ENCODE assay signal across 8 cellular contexts in genomic region chr9:129483467-129484324, GRCh38.
DNase-seq lines count a peak whose midpoint lies in the region; ATAC-seq and TF ChIP-seq lines count a peak whose summit lies in the region.

No MANE protein-coding gene starts in this region.

- peak overlapping the region; percentile 86 to 95 (median 94) for H3K9ac ChIP-seq in subcutaneous abdominal adipose tissue (ENCODE audit: low read length in 5 of 5)

- H3K27me3 ChIP-seq in ectodermal cell (ENCODE audit: control insufficient read depth, insufficient read depth, low read length, poor library complexity, severe bottlenecking) (peaks cover 8% of the 10 kb centered on the region), lower lobe of right lung (ENCODE audit: low read depth) (no peaks in the 10 kb centered on the region), subcutaneous abdominal adipose tissue (ENCODE audit: control insufficient read depth in 5 of 5, insufficient read depth in 4 of 5, low read length in 5 of 5) (no peaks in the 10 kb centered on the region)

- TF ChIP-seq CTCF in HEK293 (tag by site-specific recombination; IDR thresholded peaks at IDR 0.05): no peak
- no peak for TF ChIP-seq CTCF in lower lobe of right lung (IDR thresholded peaks at IDR 0.05)

- in situ Hi-C loops in ACHN (cut with HindIII; ENCODE audit: low pct_ligation_motif_present, low pct_unique_long_range_greater_than_20kb, low sequenced_read_pairs): no loop called here

- DNase-seq in ACHN (peak; percentile 78), SW480 (ENCODE audit: low spot score) (peak; percentile 56), lower lobe of right lung (peak; percentile 85), 8988T (no peak)

- intact Hi-C loops in lower lobe of right lung (cut with DNase I): no loop called here

- 32 to 36% methylated on average over 29 of the region's 29 CpGs for WGBS in ectodermal cell, 2 experiments

- no peaks in the 10 kb centered on the region; the same call in 1 of the 2 replicates for H3K4me1 ChIP-seq in HEK293 (ENCODE audit: control insufficient read depth, insufficient read depth, low read length)
- H3K4me1 ChIP-seq in ectodermal cell (ENCODE audit: control insufficient read depth, insufficient read depth, low read length): peaks cover 51% of the 10 kb centered on the region
- peaks cover 72% of the 10 kb centered on the region for H3K4me1 ChIP-seq in lower lobe of right lung
- peaks cover 12 to 82% (median 72%) of the 10 kb centered on the region in 5 donors for H3K4me1 ChIP-seq in subcutaneous abdominal adipose tissue (ENCODE audit: control insufficient read depth in 5 of 5, insufficient read depth in 5 of 5, low read length in 5 of 5)

- no peak overlapping the region; the same call in 1 of the 2 replicates for H3K4me3 ChIP-seq in HEK293 (ENCODE audit: low read depth, low read length)
- H3K4me3 ChIP-seq in ectodermal cell (ENCODE audit: insufficient read depth, low read depth, low read length): peak overlapping the region; percentile 41
- H3K4me3 ChIP-seq in lower lobe of right lung: peak overlapping the region; percentile 62
- H3K4me3 ChIP-seq in subcutaneous abdominal adipose tissue (ENCODE audit: low read depth in 1 of 5, low read length in 5 of 5): peak overlapping the region; percentile 19 to 62 (median 55)

- H3K27ac ChIP-seq in HEK293 (ENCODE audit: extremely low read depth, low read depth, low read length): peak overlapping the region; percentile 87
- H3K27ac ChIP-seq in ectodermal cell (ENCODE audit: insufficient read depth, low read depth, low read length, poor library complexity, severe bottlenecking): peak overlapping the region; percentile 73
- peak overlapping the region; percentile 100 for H3K27ac ChIP-seq in lower lobe of right lung
- H3K27ac ChIP-seq in subcutaneous abdominal adipose tissue (ENCODE audit: low read depth, low read length): peak overlapping the region; percentile 100

- H3K9me3 ChIP-seq in HEK293 (ENCODE audit: control insufficient read depth, insufficient read depth, low read depth, low read length) (no peaks in the 10 kb centered on the region), ectodermal cell (ENCODE audit: control insufficient read depth, low read length) (no peaks in the 10 kb centered on the region), lower lobe of right lung (no peaks in the 10 kb centered on the region), subcutaneous abdominal adipose tissue (ENCODE audit: control insufficient read depth in 5 of 5, low read length in 5 of 5) (no peaks in the 10 kb centered on the region)

- H3K36me3 ChIP-seq in HEK293 (ENCODE audit: control insufficient read depth in 2 of 2, insufficient read depth in 1 of 2, low read length in 2 of 2): no peaks in the 10 kb centered on the region
- H3K36me3 ChIP-seq in ectodermal cell (ENCODE audit: control insufficient read depth, insufficient read depth, low read length): no peaks in the 10 kb centered on the region
- no peaks in the 10 kb centered on the region for H3K36me3 ChIP-seq in lower lobe of right lung
- H3K36me3 ChIP-seq in subcutaneous abdominal adipose tissue (ENCODE audit: control insufficient read depth in 5 of 5, insufficient read depth in 5 of 5, low read length in 5 of 5): no peaks in the 10 kb centered on the region

- POLR2A ChIA-PET in HEK293 (lab: Yijun Ruan, JAX): interaction anchor here (0.7 to 4.1 kb wide), 15 partner anchors 8 to 345 kb away, joined by 3 to 46 read pairs (median 3); partner anchors contain the start of gene IER5L

- CTCF ChIA-PET in HEK293 (lab: Yijun Ruan, JAX): interaction anchor here (0.6 to 1.2 kb wide), 6 partner anchors 21 to 353 kb away, joined by 3 to 5 read pairs (median 4); no protein-coding TSS in a partner anchor

- ATAC-seq in lower lobe of right lung (peak; percentile 63 to 68), GM18868 (IDR thresholded peaks at IDR 0.05; ENCODE audit: unreplicated experiment) (no peak)

TF ChIP-seq in HEK293, 187 proteins besides CTCF, POLR2A, EP300 and RAD21 (continues in another document):
- TF ChIP-seq IKZF3 (tag by site-specific recombination; IDR thresholded peaks at IDR 0.05) (peak; percentile 46; the same call in 1 of the 2 replicates), ZNF311 (tag by site-specific recombination; IDR thresholded peaks at IDR 0.05; ENCODE audit: borderline replicate concordance) (no peak), ZNF184 (tag by site-specific recombination; IDR thresholded peaks at IDR 0.05) (no peak), ZNF776 (tag by site-specific recombination; IDR thresholded peaks at IDR 0.05; ENCODE audit: borderline replicate concordance) (no peak), GFI1B (tag by site-specific recombination; IDR thresholded peaks at IDR 0.05) (no peak), ZNF133 (tag by site-specific recombination; IDR thresholded peaks at IDR 0.05) (no peak), ZNF544 (tag by site-specific recombination; IDR thresholded peaks at IDR 0.05) (no peak), MZF1 (tag by site-specific recombination; IDR thresholded peaks at IDR 0.05; ENCODE audit: borderline replicate concordance) (no peak), ZNF600 (tag by site-specific recombination; IDR thresholded peaks at IDR 0.05) (peak; percentile 59), ZIC2 (tag by site-specific recombination; IDR thresholded peaks at IDR 0.05) (no peak), BCL11B (tag by site-specific recombination; IDR thresholded peaks at IDR 0.05; ENCODE audit: low read depth) (no peak), GLIS2 (tag by site-specific recombination; IDR thresholded peaks at IDR 0.05) (peak; percentile 79), ZNF548 (tag by site-specific recombination; IDR thresholded peaks at IDR 0.05) (no peak), KLF10 (tag by site-specific recombination; IDR thresholded peaks at IDR 0.05) (no peak), ZBTB26 (tag by site-specific recombination; optimal IDR thresholded peaks at IDR 0.05) (no peak), ZNF677 (tag by site-specific recombination; IDR thresholded peaks at IDR 0.05) (no peak), ZBTB21 (tag by site-specific recombination; IDR thresholded peaks at IDR 0.05) (no peak), ZNF664 (tag by site-specific recombination; IDR thresholded peaks at IDR 0.05) (no peak), HOXD13 (CRISPR knock-in tag; IDR thresholded peaks at IDR 0.05; ENCODE audit: borderline replicate concordance) (no peak), ZNF223 (tag by site-specific recombination; IDR thresholded peaks at IDR 0.05) (no peak), ZBTB7A (tag by site-specific recombination; IDR thresholded peaks at IDR 0.05; ENCODE audit: low read depth) (no peak), ZNF10 (tag by site-specific recombination; IDR thresholded peaks at IDR 0.05) (no peak), ZNF140 (tag by site-specific recombination; IDR thresholded peaks at IDR 0.05) (no peak), ZBTB20 (tag by site-specific recombination; IDR thresholded peaks at IDR 0.05) (peak; percentile 59; the same call in 1 of the 2 replicates), OVOL3 (tag by site-specific recombination; IDR thresholded peaks at IDR 0.05) (no peak), ZFP37 (tag by site-specific recombination; IDR thresholded peaks at IDR 0.05) (no peak), ZXDB (tag by site-specific recombination; IDR thresholded peaks at IDR 0.05) (no peak), EGR2 (tag by site-specific recombination; IDR thresholded peaks at IDR 0.05; ENCODE audit: low read depth) (no peak), ZBTB17 (tag by site-specific recombination; IDR thresholded peaks at IDR 0.05) (peak; percentile 93), SCRT2 (tag by site-specific recombination; IDR thresholded peaks at IDR 0.05) (peak; percentile 10; the same call in 1 of the 2 replicates), ZNF610 (tag by site-specific recombination; IDR thresholded peaks at IDR 0.05; ENCODE audit: borderline replicate concordance) (peak; percentile 86), ZNF747 (tag by site-specific recombination; IDR thresholded peaks at IDR 0.05) (no peak), WT1 (tag by site-specific recombination; IDR thresholded peaks at IDR 0.05) (no peak)
- TF ChIP-seq, protein P1, sequence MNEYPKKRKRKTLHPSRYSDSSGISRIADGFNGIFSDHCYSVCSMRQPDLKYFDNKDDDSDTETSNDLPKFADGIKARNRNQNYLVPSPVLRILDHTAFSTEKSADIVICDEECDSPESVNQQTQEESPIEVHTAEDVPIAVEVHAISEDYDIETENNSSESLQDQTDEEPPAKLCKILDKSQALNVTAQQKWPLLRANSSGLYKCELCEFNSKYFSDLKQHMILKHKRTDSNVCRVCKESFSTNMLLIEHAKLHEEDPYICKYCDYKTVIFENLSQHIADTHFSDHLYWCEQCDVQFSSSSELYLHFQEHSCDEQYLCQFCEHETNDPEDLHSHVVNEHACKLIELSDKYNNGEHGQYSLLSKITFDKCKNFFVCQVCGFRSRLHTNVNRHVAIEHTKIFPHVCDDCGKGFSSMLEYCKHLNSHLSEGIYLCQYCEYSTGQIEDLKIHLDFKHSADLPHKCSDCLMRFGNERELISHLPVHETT (tag by site-specific recombination; IDR thresholded peaks at IDR 0.05): no peak
- TF ChIP-seq, protein P2, sequence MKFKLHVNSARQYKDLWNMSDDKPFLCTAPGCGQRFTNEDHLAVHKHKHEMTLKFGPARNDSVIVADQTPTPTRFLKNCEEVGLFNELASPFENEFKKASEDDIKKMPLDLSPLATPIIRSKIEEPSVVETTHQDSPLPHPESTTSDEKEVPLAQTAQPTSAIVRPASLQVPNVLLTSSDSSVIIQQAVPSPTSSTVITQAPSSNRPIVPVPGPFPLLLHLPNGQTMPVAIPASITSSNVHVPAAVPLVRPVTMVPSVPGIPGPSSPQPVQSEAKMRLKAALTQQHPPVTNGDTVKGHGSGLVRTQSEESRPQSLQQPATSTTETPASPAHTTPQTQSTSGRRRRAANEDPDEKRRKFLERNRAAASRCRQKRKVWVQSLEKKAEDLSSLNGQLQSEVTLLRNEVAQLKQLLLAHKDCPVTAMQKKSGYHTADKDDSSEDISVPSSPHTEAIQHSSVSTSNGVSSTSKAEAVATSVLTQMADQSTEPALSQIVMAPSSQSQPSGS (tag by site-specific recombination; IDR thresholded peaks at IDR 0.05; ENCODE audit: low read depth): no peak
